Comparison of ENCODE assay signal across 13 cellular contexts in the genomic region with DNA sequence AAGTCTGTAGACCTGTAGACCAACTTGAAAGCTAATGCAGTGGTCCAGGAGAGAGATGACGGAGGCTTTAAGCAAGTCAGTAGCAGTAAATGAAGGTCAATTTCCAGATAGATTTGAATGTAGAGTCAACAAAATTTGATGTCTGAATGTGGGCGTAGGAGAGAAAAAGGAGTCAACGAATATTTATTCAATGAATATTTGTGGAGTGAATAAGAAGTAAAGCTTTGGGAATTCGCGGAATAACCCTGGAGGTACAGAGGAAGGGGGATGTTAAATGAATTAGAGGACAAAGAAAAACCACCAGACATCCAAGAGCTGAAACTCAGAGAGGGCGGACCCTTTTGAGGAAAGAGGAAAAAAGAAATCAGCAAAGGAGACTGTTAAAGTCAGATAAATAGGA. TPM values are rescaled to one million over a fixed set of nuclear protein-coding genes. Genes with fewer than 3 reads are reported as not detected.
DNase-seq lines count a peak whose midpoint lies in the region; ATAC-seq, FAIRE-seq and TF ChIP-seq lines count a peak whose summit lies in the region.
"Had no signal": no experiment of that assay in that cellular context is flagged by ENCODE, and none has a peak within 500 bp of the region (broad histone marks: within the 10 kb centered on the region; RNA-seq: fewer than 3 reads in every experiment).

No MANE protein-coding gene starts in this region.

- no peak for TF ChIP-seq POLR2A in A549 (IDR thresholded peaks at IDR 0.05; ENCODE audit: low read length)

- peaks cover 53% of the 10 kb centered on the region for H3K4me1 Mint-ChIP-seq in nephron
- peaks cover 8% of the 10 kb centered on the region for H3K4me1 Mint-ChIP-seq in activated CD8-positive, alpha-beta T cell treated with anti-CD3 and anti-CD28 coated beads, Interleukin-2, amount 10 ng/mL, durations not matched to agents 7 days and 5 days (ENCODE audit: low read depth)

- no peak for TF ChIP-seq RAD21 in A549 (conservative IDR thresholded peaks at IDR 0.05 in 1 of 2, IDR thresholded peaks at IDR 0.05 in 1 of 2)

- DNase-seq in A549 (ENCODE audit: low read depth in 1 of 2, low spot score in 1 of 2): peak in 1 of 2 experiments; percentile 74
- peak; percentile 76 for DNase-seq in LHCN-M2 (ENCODE audit: low read depth)
- DNase-seq in dermis blood vessel endothelial cell: peak; percentile 34
- DNase-seq in activated CD8-positive, alpha-beta T cell treated with anti-CD3 and anti-CD28 coated beads, Interleukin-2, amount 10 ng/mL, durations not matched to agents 7 days and 5 days: no peak
- no peak for DNase-seq in head of caudate nucleus
- DNase-seq: activated T-cell treated with anti-CD3 and anti-CD28 coated beads, Interleukin-2, amount 50 U/mL, for 48 hours; body of pancreas; NCI-H187 treated with DMSO at 0.1 percent for 48 hours; spleen had no signal

- ATAC-seq in A549 (peak in 1 of 2 experiments; percentile 2; a peak in 3 of 6 replicates), GM19035 (IDR thresholded peaks at IDR 0.05; ENCODE audit: unreplicated experiment) (no peak), GM18909 (IDR thresholded peaks at IDR 0.05; ENCODE audit: poor library complexity, unreplicated experiment) (no peak)
- no peak for ATAC-seq in activated CD8-positive, alpha-beta T cell treated with anti-CD3 and anti-CD28 coated beads, Interleukin-2, amount 10 ng/mL, durations not matched to agents 7 days and 5 days
- ATAC-seq: activated CD4-positive, CD25-positive, alpha-beta regulatory T cell treated with anti-CD3 and anti-CD28 coated beads, Interleukin-2, amount 50 U/mL, for 24 hours; body of pancreas had no signal

- peak; percentile 64 to 73; a peak in 2 of 5 replicates for TF ChIP-seq EP300 in A549 (IDR thresholded peaks at IDR 0.05)

- peak overlapping the region in 1 of 3 experiments; percentile 6 for H3K4me3 Mint-ChIP-seq in nephron
- H3K4me3 Mint-ChIP-seq in activated CD8-positive, alpha-beta T cell treated with anti-CD3 and anti-CD28 coated beads, Interleukin-2, amount 10 ng/mL, durations not matched to agents 7 days and 5 days: no peak overlapping the region

- peak; percentile 76 for FAIRE-seq in A549 (lab: Jason Lieb, UNC)

- no peaks in the 10 kb centered on the region for H3K27me3 Mint-ChIP-seq in nephron (ENCODE audit: low read depth)
- H3K27me3 Mint-ChIP-seq in activated CD8-positive, alpha-beta T cell treated with anti-CD3 and anti-CD28 coated beads, Interleukin-2, amount 10 ng/mL, durations not matched to agents 7 days and 5 days (ENCODE audit: low read depth): peaks cover 26% of the 10 kb centered on the region

- H3K4me2 ChIP-seq in A549: peak overlapping the region; percentile 97

- CTCF ChIA-PET in A549 (lab: Yijun Ruan, JAX): interaction anchor here (0.7 to 3.5 kb wide), 7 partner anchors 10 to 100 kb away, joined by 3 to 20 read pairs (median 7); no protein-coding TSS in a partner anchor
- CTCF ChIA-PET in activated CD8-positive, alpha-beta T cell treated with anti-CD3 and anti-CD28 coated beads, Interleukin-2, amount 10 ng/mL, durations not matched to agents 7 days and 5 days (lab: Charles Lee): no interaction called here

- H3K4me3 ChIP-seq in A549: peak overlapping the region; percentile 16; the same call in 2 of the 3 replicates
- H3K4me3 ChIP-seq: body of pancreas, spleen had no signal

- 0 out of 3 replicates have a peak, but pooled peaks cover 3% of the 10 kb centered on the region for H3K9me3 ChIP-seq in A549
- H3K9me3 ChIP-seq: body of pancreas, spleen had no signal

- H3K27ac ChIP-seq in A549: peak overlapping the region; percentile 87 to 97
- H3K27ac ChIP-seq: spleen had no signal

- no peaks in the 10 kb centered on the region for H3K36me3 Mint-ChIP-seq in nephron (ENCODE audit: low read depth)
- H3K36me3 Mint-ChIP-seq in activated CD8-positive, alpha-beta T cell treated with anti-CD3 and anti-CD28 coated beads, Interleukin-2, amount 10 ng/mL, durations not matched to agents 7 days and 5 days (ENCODE audit: low read depth): no peaks in the 10 kb centered on the region

- WGBS in A549 (ENCODE audit: missing lambda C conversion rate): 0% methylated on average over 6 of the region's 6 CpGs

- H3K27ac Mint-ChIP-seq in nephron: peak overlapping the region in 2 of 3 experiments; percentile 0 to 12
- no peak overlapping the region for H3K27ac Mint-ChIP-seq in activated CD8-positive, alpha-beta T cell treated with anti-CD3 and anti-CD28 coated beads, Interleukin-2, amount 10 ng/mL, durations not matched to agents 7 days and 5 days

- POLR2A ChIA-PET in A549 (lab: Yijun Ruan, JAX): no interaction called here
- POLR2A ChIA-PET in activated CD8-positive, alpha-beta T cell treated with anti-CD3 and anti-CD28 coated beads, Interleukin-2, amount 10 ng/mL, durations not matched to agents 7 days and 5 days (lab: Charles Lee): no interaction called here

- H3K9me3 Mint-ChIP-seq in nephron: no peaks in the 10 kb centered on the region
- H3K9me3 Mint-ChIP-seq in activated CD8-positive, alpha-beta T cell treated with anti-CD3 and anti-CD28 coated beads, Interleukin-2, amount 10 ng/mL, durations not matched to agents 7 days and 5 days (ENCODE audit: insufficient read depth): no peaks in the 10 kb centered on the region

- intact Hi-C loops in head of caudate nucleus (cut with DNase I): no loop called here

- no peak for TF ChIP-seq CTCF in A549 (IDR thresholded peaks at IDR 0.05)
- no peak for TF ChIP-seq CTCF in nephron (IDR thresholded peaks at IDR 0.05; ENCODE audit: unreplicated experiment in 3 of 3)

- peaks cover 61% of the 10 kb centered on the region for H3K4me1 ChIP-seq in A549

TF ChIP-seq in A549, 52 proteins besides CTCF, POLR2A, EP300 and RAD21:
- peak in 1 of 2 experiments; percentile 79; a peak in 2 of 4 replicates for TF ChIP-seq CEBPB (IDR thresholded peaks at IDR 0.05)
- no peak for TF ChIP-seq HOXA7 (CRISPR knock-in tag; IDR thresholded peaks at IDR 0.05)
- TF ChIP-seq, protein P1, sequence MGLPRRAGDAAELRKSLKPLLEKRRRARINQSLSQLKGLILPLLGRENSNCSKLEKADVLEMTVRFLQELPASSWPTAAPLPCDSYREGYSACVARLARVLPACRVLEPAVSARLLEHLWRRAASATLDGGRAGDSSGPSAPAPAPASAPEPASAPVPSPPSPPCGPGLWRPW (IDR thresholded peaks at IDR 0.05): no peak
- TF ChIP-seq FOSL2 (IDR thresholded peaks at IDR 0.05): no peak
- TF ChIP-seq FOSL2 (CRISPR knock-in tag; IDR thresholded peaks at IDR 0.05): peak; percentile 67
- peak; percentile 81; the same call in 1 of the 2 replicates for TF ChIP-seq JUNB (IDR thresholded peaks at IDR 0.05)
- peak; percentile 47 to 57; a peak in 3 of 5 replicates for TF ChIP-seq JUN (IDR thresholded peaks at IDR 0.05)
- no peak for TF ChIP-seq CHD4 (IDR thresholded peaks at IDR 0.05; ENCODE audit: borderline replicate concordance)
- TF ChIP-seq, protein P2, sequence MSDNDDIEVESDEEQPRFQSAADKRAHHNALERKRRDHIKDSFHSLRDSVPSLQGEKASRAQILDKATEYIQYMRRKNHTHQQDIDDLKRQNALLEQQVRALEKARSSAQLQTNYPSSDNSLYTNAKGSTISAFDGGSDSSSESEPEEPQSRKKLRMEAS (IDR thresholded peaks at IDR 0.05): peak; percentile 46; the same call in 1 of the 2 replicates
- no peak for TF ChIP-seq RFX5 (IDR thresholded peaks at IDR 0.05)
- peak; percentile 90 for TF ChIP-seq GATA3 (IDR thresholded peaks at IDR 0.05; ENCODE audit: borderline replicate concordance)

RNA-seq across cellular contexts. Expression of a gene that starts 4.4 kb away (rescaled TPM):
- polyA plus RNA-seq in A549 (2011; rRNA removed) (161 and 174 TPM in 2 replicates), A549 (2017; fragmentation: RNase III; extraction: RNeasy Plus Mini Kit Qiagen cat#74134 plus additional on column Dnase treatment) (159 to 184 TPM (median 171 TPM) in 3 replicates)
- 20.1 and 22.2 TPM in 2 replicates for polyA plus RNA-seq in A549 (2012; cell fraction: cytosol; rRNA removed)
- 20.3 and 34.8 TPM in 2 replicates for polyA plus RNA-seq in A549 (2012; cell fraction: nucleus; rRNA removed)
- 45.9 and 46.7 TPM in 2 replicates for polyA minus RNA-seq in A549 (2011; rRNA and poly(A)+ RNA removed)
- total RNA-seq in LHCN-M2 (2014; rRNA removed) (197 and 249 TPM in 2 replicates), dermis blood vessel endothelial cell (124 and 201 TPM in 2 replicates)
- polyA plus RNA-seq in LHCN-M2 (2012): 110 TPM
- under 1 TPM in 1 of 2 experiments, not detected in 1; 0.40 TPM for total RNA-seq in activated CD8-positive, alpha-beta T cell treated with anti-CD3 and anti-CD28 coated beads, Interleukin-2, amount 10 ng/mL, durations not matched to agents 7 days and 5 days

Comparison
In these comparisons a context has a peak if more than half of its experiments do, and no peak if none do; other contexts are left out.
1. DNase-seq: peak in LHCN-M2 (single experiment) and dermis blood vessel endothelial cell (single experiment); none in activated CD8-positive, alpha-beta T cell treated with anti-CD3 and anti-CD28 coated beads, Interleukin-2, amount 10 ng/mL, durations not matched to agents 7 days and 5 days (single experiment) and head of caudate nucleus (0 of 42).
2. RNA of a gene that starts 4.4 kb away (total RNA-seq): 197 to 249 TPM in LHCN-M2 and 124 to 201 TPM in dermis blood vessel endothelial cell; 0.40 TPM in activated CD8-positive, alpha-beta T cell treated with anti-CD3 and anti-CD28 coated beads, Interleukin-2, amount 10 ng/mL, durations not matched to agents 7 days and 5 days; every median in the first group is over 10 times any median in the second.